ENCODE assay signal across 23 cellular contexts in genomic region chr12:69936214-69936731, GRCh38.
DNase-seq lines count a peak whose midpoint lies in the region; ATAC-seq, FAIRE-seq and TF ChIP-seq lines count a peak whose summit lies in the region.
"Had no signal": no experiment of that assay in that cellular context is flagged by ENCODE, and none has a peak within 500 bp of the region (broad histone marks: within the 10 kb centered on the region; RNA-seq: fewer than 3 reads in every experiment).

No MANE protein-coding gene starts in this region.

- H3K27me3 Mint-ChIP-seq in T-helper 17 cell, result peaks cover 24% of the 10 kb centered on the region

- no peaks in the 10 kb centered on the region for H3K36me3 Mint-ChIP-seq in T-helper 17 cell (ENCODE audit: low read depth)
- H3K36me3 Mint-ChIP-seq: activated CD8-positive, alpha-beta memory T cell treated with anti-CD3 and anti-CD28 coated beads, Interleukin-2, amount 10 ng/mL, durations not matched to agents 7 days and 5 days; CD4-positive, alpha-beta memory T cell had no signal

- peaks cover 9 to 51% (median 36%) of the 10 kb centered on the region in 10 experiments; a peak in 19 of 20 replicates for H3K4me1 ChIP-seq in BLaER1 treated with 17β-estradiol and CSF1 and Interleukin-3, amounts not matched to agents 10 nM and 100 nM
- H3K4me1 ChIP-seq in OCI-LY1 (ENCODE audit: insufficient read depth, low read length, severe bottlenecking) (peaks cover 57% of the 10 kb centered on the region), foreskin keratinocyte (no peaks in the 10 kb centered on the region), mesendoderm (ENCODE audit: control insufficient read depth, low read depth, low read length) (peaks cover 7% of the 10 kb centered on the region), right atrium auricular region (no peaks in the 10 kb centered on the region), small intestine (ENCODE audit: control insufficient read depth in 2 of 2, insufficient read depth in 1 of 2, low read depth in 1 of 2, low read length in 1 of 2) (no peaks in the 10 kb centered on the region)
- H3K4me1 ChIP-seq: adrenal gland, SJSA1 had no signal

- H2BK5ac ChIP-seq in mesendoderm (ENCODE audit: low read length), result no peak overlapping the region

- H3K9ac ChIP-seq in BLaER1 treated with 17β-estradiol and CSF1 and Interleukin-3, amounts not matched to agents 10 nM and 100 nM, result peak overlapping the region in 3 of 11 experiments; percentile 14 to 53 (median 45); a peak in 4 of 22 replicates
- H3K9ac ChIP-seq in OCI-LY1 (ENCODE audit: low read length), result peak overlapping the region; percentile 63
- no peak overlapping the region for H3K9ac ChIP-seq in mesendoderm (ENCODE audit: low read length)

- no peak overlapping the region for H4K5ac ChIP-seq in mesendoderm (ENCODE audit: low read length)

- H2BK120ac ChIP-seq in mesendoderm (ENCODE audit: low read depth, low read length), result peak overlapping the region; percentile 28

- no peak for TF ChIP-seq CTCF in OCI-LY1 (IDR thresholded peaks at IDR 0.05; ENCODE audit: low read length)
- no peak for TF ChIP-seq CTCF in foreskin keratinocyte (conservative IDR thresholded peaks at IDR 0.05)
- TF ChIP-seq CTCF in right atrium auricular region (IDR thresholded peaks at IDR 0.05), result no peak

- no peaks in the 10 kb centered on the region for H4K20me1 ChIP-seq in BLaER1 treated with 17β-estradiol and CSF1 and Interleukin-3, amounts not matched to agents 10 nM and 100 nM
- no peaks in the 10 kb centered on the region for H4K20me1 ChIP-seq in OCI-LY1 (ENCODE audit: insufficient read depth, low read length)

- H3K56ac ChIP-seq in mesendoderm (ENCODE audit: low read length), result peak overlapping the region; percentile 61

- ATAC-seq in foreskin keratinocyte, result peak; percentile 16
- no peak for ATAC-seq in T-helper 17 cell
- ATAC-seq: activated CD8-positive, alpha-beta memory T cell treated with anti-CD3 and anti-CD28 coated beads, Interleukin-2, amount 10 ng/mL, durations not matched to agents 7 days and 5 days; K562; left colon had no signal

- no peaks in the 10 kb centered on the region for H3K36me3 ChIP-seq in BLaER1 treated with 17β-estradiol and CSF1 and Interleukin-3, amounts not matched to agents 10 nM and 100 nM
- H3K36me3 ChIP-seq in OCI-LY1 (ENCODE audit: insufficient read depth, low read length) (no peaks in the 10 kb centered on the region), mesendoderm (ENCODE audit: control insufficient read depth, insufficient read depth, low read length) (no peaks in the 10 kb centered on the region), right atrium auricular region (no peaks in the 10 kb centered on the region), small intestine (ENCODE audit: control insufficient read depth in 2 of 2, insufficient read depth in 2 of 2, low read length in 2 of 2) (peaks cover 0 to 20% of the 10 kb centered on the region in 2 donors)
- H3K36me3 ChIP-seq: adrenal gland, HAP-1, SJSA1 had no signal

- DNase-seq in foreskin keratinocyte, result no peak
- DNase-seq in mesendoderm, result peak; percentile 94
- DNase-seq in right atrium auricular region (ENCODE audit: low spot score), result no peak
- DNase-seq in T-helper 17 cell, result no peak
- DNase-seq in small intestine, result no peak
- no peak for DNase-seq in ecto neural progenitor cell (ENCODE audit: low spot score)
- DNase-seq: ACHN; activated CD8-positive, alpha-beta memory T cell treated with anti-CD3 and anti-CD28 coated beads, Interleukin-2, amount 10 ng/mL, durations not matched to agents 7 days and 5 days; CD4-positive, alpha-beta memory T cell; EL; left colon; NCI-H1092; NCI-H2081; NCI-H526; stimulated activated naive CD4-positive, alpha-beta T cell treated with Interleukin-2 at 50 U/mL for 16 hours had no signal

- peak overlapping the region in 2 of 10 experiments; percentile 4 to 40; a peak in 3 of 20 replicates for H3K4me3 ChIP-seq in BLaER1 treated with 17β-estradiol and CSF1 and Interleukin-3, amounts not matched to agents 10 nM and 100 nM
- H3K4me3 ChIP-seq in OCI-LY1 (ENCODE audit: low read depth, low read length, poor library complexity, severe bottlenecking) (no peak overlapping the region), mesendoderm (ENCODE audit: low read length) (no peak overlapping the region), right atrium auricular region (no peak overlapping the region), small intestine (ENCODE audit: low read depth in 1 of 2, low read length in 2 of 2) (no peak overlapping the region)
- H3K4me3 ChIP-seq: adrenal gland, HAP-1, K562, SJSA1 had no signal

- H3K27me3 ChIP-seq in BLaER1 treated with 17β-estradiol and CSF1 and Interleukin-3, amounts not matched to agents 10 nM and 100 nM, result no peaks in the 10 kb centered on the region
- H3K27me3 ChIP-seq in OCI-LY1 (ENCODE audit: insufficient read depth, low read length), result no peaks in the 10 kb centered on the region
- no peaks in the 10 kb centered on the region for H3K27me3 ChIP-seq in foreskin keratinocyte
- no peaks in the 10 kb centered on the region for H3K27me3 ChIP-seq in mesendoderm (ENCODE audit: insufficient read depth, low read length, poor library complexity)
- H3K27me3 ChIP-seq in right atrium auricular region, result no peaks in the 10 kb centered on the region
- no peaks in the 10 kb centered on the region for H3K27me3 ChIP-seq in small intestine (ENCODE audit: control insufficient read depth in 2 of 2, insufficient read depth in 2 of 2, low read length in 2 of 2)
- H3K27me3 ChIP-seq: adrenal gland, dorsolateral prefrontal cortex, SJSA1 had no signal

- H3K18ac ChIP-seq in mesendoderm (ENCODE audit: low read length), result peak overlapping the region; percentile 94

- H3K9me2 ChIP-seq in OCI-LY1 (ENCODE audit: low read depth, low read length), result no peaks in the 10 kb centered on the region

- peaks cover 0 to 12% (median 0%) of the 10 kb centered on the region in 11 experiments; a peak in 5 of 22 replicates for H3K9me3 ChIP-seq in BLaER1 treated with 17β-estradiol and CSF1 and Interleukin-3, amounts not matched to agents 10 nM and 100 nM (replicated peaks in 1 of 11)
- peaks cover 8% of the 10 kb centered on the region; the same call in 1 of the 2 replicates for H3K9me3 ChIP-seq in OCI-LY1 (ENCODE audit: low read length)
- H3K9me3 ChIP-seq in right atrium auricular region, result no peaks in the 10 kb centered on the region
- H3K9me3 ChIP-seq in T-helper 17 cell (ENCODE audit: control insufficient read depth, low read length, poor library complexity, severe bottlenecking), result no peaks in the 10 kb centered on the region
- no peaks in the 10 kb centered on the region for H3K9me3 ChIP-seq in small intestine (ENCODE audit: control insufficient read depth, low read depth)
- H3K9me3 ChIP-seq: adrenal gland, HAP-1, SJSA1 had no signal

- no peaks in the 10 kb centered on the region for H3K4me1 Mint-ChIP-seq in T-helper 17 cell
- H3K4me1 Mint-ChIP-seq: activated CD8-positive, alpha-beta memory T cell treated with anti-CD3 and anti-CD28 coated beads, Interleukin-2, amount 10 ng/mL, durations not matched to agents 7 days and 5 days; CD4-positive, alpha-beta memory T cell had no signal

- no peaks in the 10 kb centered on the region for H3K79me1 ChIP-seq in mesendoderm (ENCODE audit: low read length)

- peak overlapping the region; percentile 39 for H2AFZ ChIP-seq in OCI-LY1 (ENCODE audit: low read length)

- H2AK5ac ChIP-seq in mesendoderm (ENCODE audit: low read length), result no peak overlapping the region

- H3K79me2 ChIP-seq in OCI-LY1 (ENCODE audit: insufficient read depth, low read length) (no peaks in the 10 kb centered on the region), mesendoderm (ENCODE audit: control insufficient read depth, insufficient read depth, low read length) (no peaks in the 10 kb centered on the region)

- H3K4me2 ChIP-seq in BLaER1 treated with 17β-estradiol and CSF1 and Interleukin-3, amounts not matched to agents 10 nM and 100 nM, result peak overlapping the region; percentile 47 to 90 (median 72); a peak in 19 of 22 replicates
- H3K4me2 ChIP-seq in OCI-LY1 (ENCODE audit: low read length) (peak overlapping the region; percentile 61), mesendoderm (ENCODE audit: low read length) (no peak overlapping the region)

- H3K27ac Mint-ChIP-seq in T-helper 17 cell, result no peak overlapping the region
- H3K27ac Mint-ChIP-seq: activated CD8-positive, alpha-beta memory T cell treated with anti-CD3 and anti-CD28 coated beads, Interleukin-2, amount 10 ng/mL, durations not matched to agents 7 days and 5 days; CD4-positive, alpha-beta memory T cell; T-helper 2 cell treated with Interferon-gamma antibody and Interleukin-4, amounts not matched to agents 5 μg/mL and 100 μg/mL, for 36 hours had no signal

- WGBS in mesendoderm (ENCODE audit: extremely low coverage, insufficient coverage, low lambda C conversion rate), result no CpG with 5 or more reads among the region's 5 CpGs
- WGBS in small intestine, 3 donors, result 72 to 84% (median 81%) methylated on average over 5 of the region's 5 CpGs

- H2BK15ac ChIP-seq in mesendoderm (replicated peaks; ENCODE audit: low read depth), result peak overlapping the region; percentile 85

- peak overlapping the region; percentile 63 for H3K4ac ChIP-seq in mesendoderm (ENCODE audit: low read depth, low read length)

- no peak overlapping the region for H4K8ac ChIP-seq in mesendoderm (ENCODE audit: low read depth, low read length)

- H3K23ac ChIP-seq in mesendoderm (ENCODE audit: low read length), result no peak overlapping the region

- H3F3A ChIP-seq in OCI-LY1 (ENCODE audit: insufficient read depth, low read length), result no peaks in the 10 kb centered on the region

- peak overlapping the region in 2 of 11 experiments; percentile 23 to 36; a peak in 2 of 22 replicates for H3K27ac ChIP-seq in BLaER1 treated with 17β-estradiol and CSF1 and Interleukin-3, amounts not matched to agents 10 nM and 100 nM
- peak overlapping the region; percentile 92 for H3K27ac ChIP-seq in OCI-LY1 (ENCODE audit: low read depth, low read length, poor library complexity, severe bottlenecking)
- H3K27ac ChIP-seq in foreskin keratinocyte, result no peak overlapping the region
- peak overlapping the region; percentile 38 for H3K27ac ChIP-seq in mesendoderm (ENCODE audit: low read depth, low read length)
- H3K27ac ChIP-seq in right atrium auricular region, result no peak overlapping the region
- H3K27ac ChIP-seq in small intestine (ENCODE audit: low read depth in 1 of 2, low read length in 1 of 2), result no peak overlapping the region
- H3K27ac ChIP-seq: adrenal gland, SJSA1 had no signal

- no peak for FAIRE-seq in small intestine (lab: Jason Lieb, UNC)
- FAIRE-seq: K562 had no signal

- H3K4me3 Mint-ChIP-seq in T-helper 17 cell, result no peak overlapping the region
- H3K4me3 Mint-ChIP-seq: activated CD8-positive, alpha-beta memory T cell treated with anti-CD3 and anti-CD28 coated beads, Interleukin-2, amount 10 ng/mL, durations not matched to agents 7 days and 5 days; CD4-positive, alpha-beta memory T cell; T-helper 2 cell treated with Interferon-gamma antibody and Interleukin-4, amounts not matched to agents 5 μg/mL and 100 μg/mL, for 36 hours had no signal

Comparison
In these comparisons a context has a peak if more than half of its experiments do, and no peak if none do; other contexts are left out.
1. H3K27ac ChIP-seq: peak in OCI-LY1 (single experiment) and mesendoderm (single experiment); none in foreskin keratinocyte (single experiment), right atrium auricular region (0 of 2) and small intestine (0 of 2).